ENCODE assay signal across 9 cellular contexts in the genomic region with DNA sequence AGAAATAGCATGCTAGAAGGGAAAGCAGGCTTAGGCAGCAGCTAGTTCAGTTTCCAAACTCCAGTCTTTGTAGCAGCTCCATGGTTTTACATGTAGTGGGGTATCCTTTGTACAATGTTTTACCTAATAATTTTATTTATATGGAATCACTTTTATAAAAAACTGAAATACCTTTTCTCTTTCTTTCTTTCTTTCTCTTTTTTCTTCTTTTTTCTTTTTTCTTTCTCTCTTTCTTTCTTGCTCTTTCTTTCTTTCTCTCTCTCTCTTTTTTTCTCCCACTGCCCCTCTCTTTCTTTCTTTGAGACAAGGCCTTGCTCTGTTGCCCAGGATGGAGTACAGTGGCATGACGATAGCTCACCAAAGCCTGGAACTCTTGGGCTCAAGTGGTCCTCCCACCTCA.
"Had no signal": no experiment of that assay in that cellular context is flagged by ENCODE, and none has a peak within 500 bp of the region (broad histone marks: within the 10 kb centered on the region; RNA-seq: fewer than 3 reads in every experiment).

No MANE protein-coding gene starts in this region.

- H3K27ac ChIP-seq: HL-60 had no signal

- DNase-seq: H9, HCEC 1CT, HFFc6, IMR-90, KG1 had no signal

- H3K9me3 Mint-ChIP-seq: GM23338, H9, HFFc6 had no signal

- H3K4me3 Mint-ChIP-seq: GM23338, H9, HFFc6 had no signal

- FAIRE-seq: H54, K562 had no signal

- H2AFZ ChIP-seq: GM23338 had no signal

- ATAC-seq: GM23338, K562 had no signal

- H3K4me2 ChIP-seq: GM23338 had no signal

- H3K4me3 ChIP-seq: GM23338, K562 had no signal

- H3K27ac Mint-ChIP-seq: GM23338, HFFc6 had no signal
